24 cellular contexts compared by ENCODE assay signal in the genomic region with DNA sequence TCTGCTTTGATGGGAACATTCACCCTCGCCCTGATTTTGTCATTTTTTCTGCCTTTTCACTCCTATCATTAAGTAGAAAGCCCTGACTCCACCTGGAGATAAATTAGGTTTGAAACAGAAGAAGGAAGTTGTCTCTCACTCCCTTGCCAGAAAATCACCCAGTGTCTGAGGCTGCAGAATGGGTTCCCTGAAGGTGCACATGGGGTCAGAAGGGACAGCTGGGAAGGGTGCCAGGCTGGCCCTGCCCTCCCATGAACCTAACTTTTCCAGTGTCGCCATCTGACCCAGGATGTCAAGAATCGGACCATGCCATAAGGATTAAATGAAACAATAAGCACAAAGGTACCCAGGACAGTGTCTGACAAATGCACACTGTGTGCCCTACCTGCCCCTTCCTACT.
"Had no signal": no experiment of that assay in that cellular context is flagged by ENCODE, and none has a peak within 500 bp of the region (broad histone marks: within the 10 kb centered on the region; RNA-seq: fewer than 3 reads in every experiment).

No MANE protein-coding gene starts in this region.

- H3K9me3 ChIP-seq: prostate gland, sigmoid colon, testis, upper lobe of right lung, uterus had no signal

- H3K9ac ChIP-seq: neural progenitor cell had no signal

- H3K27ac Mint-ChIP-seq: memory B cell; mesothelial cell of epicardium; naive thymus-derived CD4-positive, alpha-beta T cell; nephron; neural progenitor cell; stimulated activated memory B cell treated with anti-CD40 and anti-IgM and Interleukin-4, amounts not matched to agents 10 μg/mL and 1 μg/mL and 100 μg/mL, for 72 hours had no signal

- H3K4me1 ChIP-seq: neural progenitor cell, prostate gland, upper lobe of right lung, uterus had no signal

- H3K9me3 Mint-ChIP-seq: memory B cell had no signal

- H3K4me3 Mint-ChIP-seq: memory B cell; mesothelial cell of epicardium; naive thymus-derived CD4-positive, alpha-beta T cell; nephron; neural progenitor cell had no signal

- H3K36me3 ChIP-seq: neural progenitor cell, prostate gland, sigmoid colon, tibial nerve, upper lobe of right lung, uterus had no signal

- H3K4me3 ChIP-seq: dorsolateral prefrontal cortex, lung, neural progenitor cell, prostate gland, sigmoid colon, testis, tibial nerve, upper lobe of right lung, uterus had no signal

- H2AFZ ChIP-seq: neural progenitor cell had no signal

- ATAC-seq: left lobe of liver; naive thymus-derived CD4-positive, alpha-beta T cell; stimulated activated memory B cell treated with anti-CD40 and anti-IgM and Interleukin-4, amounts not matched to agents 10 μg/mL and 1 μg/mL and 100 μg/mL, for 72 hours; stimulated activated naive CD8-positive, alpha-beta T cell treated with anti-CD3 and anti-CD28 coated beads, Interleukin-15, Interleukin-2, amounts not matched to agents 100 U/mL and 50 U/mL, for 24 hours; upper lobe of right lung had no signal

- H3K4me2 ChIP-seq: neural progenitor cell had no signal

- FAIRE-seq: colon, frontal cortex, kidney had no signal

- DNase-seq: dorsolateral prefrontal cortex; effector CD4-positive, alpha-beta T cell; hypothalamus; kidney; naive thymus-derived CD4-positive, alpha-beta T cell; nucleus accumbens; sigmoid colon; stimulated activated CD4-positive, alpha-beta T cell treated with anti-CD3 and anti-CD28 coated beads, Interleukin-4, amount 100 ng/mL, for 4 hours; stimulated activated naive CD8-positive, alpha-beta T cell treated with anti-CD3 and anti-CD28 coated beads, Interleukin-15, Interleukin-2, amounts not matched to agents 100 U/mL and 50 U/mL, for 24 hours; substantia nigra; testis; upper lobe of right lung; uterus had no signal

- H3K36me3 Mint-ChIP-seq: memory B cell; neural progenitor cell; stimulated activated memory B cell treated with anti-CD40 and anti-IgM and Interleukin-4, amounts not matched to agents 10 μg/mL and 1 μg/mL and 100 μg/mL, for 72 hours had no signal

- H3K27me3 ChIP-seq: sigmoid colon, testis, tibial nerve, upper lobe of right lung, uterus had no signal

- H3K27ac ChIP-seq: neural progenitor cell, sigmoid colon, testis, upper lobe of right lung had no signal
